Comparison of ENCODE assay signal across 36 cellular contexts in genomic region chr1:53906121-53906520, GRCh38. TPM values are rescaled to one million over a fixed set of nuclear protein-coding genes. Genes with fewer than 3 reads are reported as not detected.
"Had no signal": no experiment of that assay in that cellular context is flagged by ENCODE, and none has a peak within 500 bp of the region (broad histone marks: within the 10 kb centered on the region; RNA-seq: fewer than 3 reads in every experiment).

No MANE protein-coding gene starts in this region.

- H3K27me3 ChIP-seq: ascending aorta, cardiac muscle cell had no signal

- H3K36me3 ChIP-seq: ascending aorta, cardiac muscle cell had no signal

- H3K4me1 Mint-ChIP-seq: activated B cell treated with CpG ODN at 0.5 μM for 24 hours; activated naive CD4-positive, alpha-beta T cell treated with anti-CD3 and anti-CD28 coated beads, Interleukin-2, amount 50 U/mL, for 24 hours; central memory CD8-positive, alpha-beta T cell had no signal

- H3K9me3 Mint-ChIP-seq: activated B cell treated with CpG ODN at 0.5 μM for 24 hours; activated CD4-positive, alpha-beta memory T cell treated with anti-CD3 and anti-CD28 coated beads, Interleukin-2, amount 10 ng/mL, durations not matched to agents 7 days and 5 days; activated CD4-positive, alpha-beta T cell treated with anti-CD3 and anti-CD28 coated beads, Interleukin-2, amount 10 ng/mL, durations not matched to agents 7 days and 5 days; activated naive CD4-positive, alpha-beta T cell treated with anti-CD3 and anti-CD28 coated beads, Interleukin-2, amount 10 ng/mL, durations not matched to agents 7 days and 5 days; activated naive CD4-positive, alpha-beta T cell treated with anti-CD3 and anti-CD28 coated beads, Interleukin-2, amount 50 U/mL, for 24 hours; activated naive CD8-positive, alpha-beta T cell treated with anti-CD3 and anti-CD28 coated beads, Interleukin-2, amount 10 ng/mL, durations not matched to agents 7 days and 5 days; activated naive CD8-positive, alpha-beta T cell treated with anti-CD3 and anti-CD28 coated beads, Interleukin-2, amount 50 U/mL, for 24 hours; activated T-cell treated with anti-CD3 and anti-CD28 coated beads, Interleukin-2, amount 50 U/mL, for 24 hours; activated T-helper 2 cell treated with anti-CD3 and anti-CD28 coated beads, Interferon-gamma antibody, Interleukin-2, Interleukin-4, amounts not matched to agents 10 μg/mL and 5 μg/mL and 100 μg/mL, durations not matched to agents 14 hours and 24 hours and 36 hours; brain; central memory CD8-positive, alpha-beta T cell; T-helper 1 cell treated with Interleukin-12 subunit alpha and Interleukin-12 subunit beta and Interleukin-4 antibody, amounts not matched to agents 30 μg/mL and 1 μg/mL, for 36 hours; T-helper 2 cell treated with Interferon-gamma antibody and Interleukin-4, amounts not matched to agents 5 μg/mL and 100 μg/mL, for 36 hours had no signal

- H3K27me3 Mint-ChIP-seq: activated B cell treated with CpG ODN at 0.5 μM for 24 hours; activated CD4-positive, alpha-beta memory T cell treated with anti-CD3 and anti-CD28 coated beads, Interleukin-2, amount 10 ng/mL, durations not matched to agents 7 days and 5 days; activated CD4-positive, alpha-beta T cell treated with anti-CD3 and anti-CD28 coated beads, Interleukin-2, amount 10 ng/mL, durations not matched to agents 7 days and 5 days; activated CD8-positive, alpha-beta memory T cell treated with anti-CD3 and anti-CD28 coated beads, Interleukin-2, amount 10 ng/mL, durations not matched to agents 7 days and 5 days; activated naive CD4-positive, alpha-beta T cell treated with anti-CD3 and anti-CD28 coated beads, Interleukin-2, amount 10 ng/mL, durations not matched to agents 7 days and 5 days; activated naive CD4-positive, alpha-beta T cell treated with anti-CD3 and anti-CD28 coated beads, Interleukin-2, amount 50 U/mL, for 24 hours; activated naive CD8-positive, alpha-beta T cell; activated naive CD8-positive, alpha-beta T cell treated with anti-CD3 and anti-CD28 coated beads, Interleukin-2, amount 10 ng/mL, durations not matched to agents 7 days and 5 days; activated naive CD8-positive, alpha-beta T cell treated with anti-CD3 and anti-CD28 coated beads, Interleukin-2, amount 50 U/mL, for 24 hours; activated T-cell treated with anti-CD3 and anti-CD28 coated beads, Interleukin-2, amount 50 U/mL, for 24 hours; brain; central memory CD8-positive, alpha-beta T cell had no signal

- H3K9me3 ChIP-seq: ascending aorta had no signal

- H3K4me1 ChIP-seq: ascending aorta had no signal

- ATAC-seq: activated CD8-positive, alpha-beta memory T cell treated with anti-CD3 and anti-CD28 coated beads, Interleukin-2, amount 10 ng/mL, durations not matched to agents 7 days and 5 days; activated CD8-positive, alpha-beta T cell treated with anti-CD3 and anti-CD28 coated beads, Interleukin-2, amount 10 ng/mL, durations not matched to agents 7 days and 5 days; activated naive CD8-positive, alpha-beta T cell treated with anti-CD3 and anti-CD28 coated beads, Interleukin-2, amount 50 U/mL, for 24 hours had no signal

- H3K36me3 Mint-ChIP-seq: activated naive CD4-positive, alpha-beta T cell treated with anti-CD3 and anti-CD28 coated beads, Interleukin-2, amount 10 ng/mL, durations not matched to agents 7 days and 5 days; activated naive CD8-positive, alpha-beta T cell; brain had no signal

- H3K27ac Mint-ChIP-seq: activated B cell treated with CpG ODN at 0.5 μM for 24 hours; activated CD4-positive, alpha-beta memory T cell treated with anti-CD3 and anti-CD28 coated beads, Interleukin-2, amount 10 ng/mL, durations not matched to agents 7 days and 5 days; activated CD4-positive, alpha-beta T cell treated with anti-CD3 and anti-CD28 coated beads, Interleukin-2, amount 10 ng/mL, durations not matched to agents 7 days and 5 days; activated CD8-positive, alpha-beta memory T cell treated with anti-CD3 and anti-CD28 coated beads, Interleukin-2, amount 10 ng/mL, durations not matched to agents 7 days and 5 days; activated CD8-positive, alpha-beta T cell treated with anti-CD3 and anti-CD28 coated beads, Interleukin-2, amount 10 ng/mL, durations not matched to agents 7 days and 5 days; activated naive CD4-positive, alpha-beta T cell treated with anti-CD3 and anti-CD28 coated beads, Interleukin-2, amount 10 ng/mL, durations not matched to agents 7 days and 5 days; activated naive CD4-positive, alpha-beta T cell treated with anti-CD3 and anti-CD28 coated beads, Interleukin-2, amount 50 U/mL, for 24 hours; activated naive CD8-positive, alpha-beta T cell; activated naive CD8-positive, alpha-beta T cell treated with anti-CD3 and anti-CD28 coated beads, Interleukin-2, amount 10 ng/mL, durations not matched to agents 7 days and 5 days; activated naive CD8-positive, alpha-beta T cell treated with anti-CD3 and anti-CD28 coated beads, Interleukin-2, amount 50 U/mL, for 24 hours; activated T-cell treated with anti-CD3 and anti-CD28 coated beads, Interleukin-2, amount 50 U/mL, for 24 hours; activated T-helper 2 cell treated with anti-CD3 and anti-CD28 coated beads, Interferon-gamma antibody, Interleukin-2, Interleukin-4, amounts not matched to agents 10 μg/mL and 5 μg/mL and 100 μg/mL, durations not matched to agents 14 hours and 24 hours and 36 hours; brain; T-helper 1 cell treated with Interleukin-12 subunit alpha and Interleukin-12 subunit beta and Interleukin-4 antibody, amounts not matched to agents 30 μg/mL and 1 μg/mL, for 36 hours; T-helper 2 cell treated with Interferon-gamma antibody and Interleukin-4, amounts not matched to agents 5 μg/mL and 100 μg/mL, for 36 hours had no signal

- H3K4me3 ChIP-seq: ascending aorta, cardiac muscle cell had no signal

- H3K27ac ChIP-seq: ascending aorta, cardiac muscle cell, VCaP had no signal

- H3K4me3 Mint-ChIP-seq: activated B cell treated with CpG ODN at 0.5 μM for 24 hours; activated CD4-positive, alpha-beta memory T cell treated with anti-CD3 and anti-CD28 coated beads, Interleukin-2, amount 10 ng/mL, durations not matched to agents 7 days and 5 days; activated CD4-positive, alpha-beta T cell treated with anti-CD3 and anti-CD28 coated beads, Interleukin-2, amount 10 ng/mL, durations not matched to agents 7 days and 5 days; activated CD8-positive, alpha-beta memory T cell treated with anti-CD3 and anti-CD28 coated beads, Interleukin-2, amount 10 ng/mL, durations not matched to agents 7 days and 5 days; activated CD8-positive, alpha-beta T cell treated with anti-CD3 and anti-CD28 coated beads, Interleukin-2, amount 10 ng/mL, durations not matched to agents 7 days and 5 days; activated naive CD4-positive, alpha-beta T cell treated with anti-CD3 and anti-CD28 coated beads, Interleukin-2, amount 10 ng/mL, durations not matched to agents 7 days and 5 days; activated naive CD4-positive, alpha-beta T cell treated with anti-CD3 and anti-CD28 coated beads, Interleukin-2, amount 50 U/mL, for 24 hours; activated naive CD8-positive, alpha-beta T cell; activated naive CD8-positive, alpha-beta T cell treated with anti-CD3 and anti-CD28 coated beads, Interleukin-2, amount 10 ng/mL, durations not matched to agents 7 days and 5 days; activated naive CD8-positive, alpha-beta T cell treated with anti-CD3 and anti-CD28 coated beads, Interleukin-2, amount 50 U/mL, for 24 hours; activated T-cell treated with anti-CD3 and anti-CD28 coated beads, Interleukin-2, amount 50 U/mL, for 24 hours; brain; central memory CD8-positive, alpha-beta T cell; T-helper 1 cell treated with Interleukin-12 subunit alpha and Interleukin-12 subunit beta and Interleukin-4 antibody, amounts not matched to agents 30 μg/mL and 1 μg/mL, for 36 hours; T-helper 2 cell treated with Interferon-gamma antibody and Interleukin-4, amounts not matched to agents 5 μg/mL and 100 μg/mL, for 36 hours had no signal

- DNase-seq: activated B cell treated with CpG ODN at 0.5 μM for 24 hours; activated CD4-positive, alpha-beta memory T cell treated with anti-CD3 and anti-CD28 coated beads, Interleukin-2, amount 10 ng/mL, durations not matched to agents 7 days and 5 days; activated CD4-positive, alpha-beta T cell treated with anti-CD3 and anti-CD28 coated beads for 4 hours; activated CD4-positive, alpha-beta T cell treated with anti-CD3 and anti-CD28 coated beads, Interleukin-2, amount 10 ng/mL, durations not matched to agents 7 days and 5 days; activated CD4-positive, alpha-beta T cell treated with anti-CD3 and anti-CD28 coated beads, Interleukin-2, amount 50 U/mL, for 48 hours; activated CD4-positive, CD25-positive, alpha-beta regulatory T cell treated with anti-CD3 and anti-CD28 coated beads, Interleukin-2, amount 50 U/mL, for 72 hours; activated CD8-positive, alpha-beta memory T cell treated with anti-CD3 and anti-CD28 coated beads for 24 hours; activated CD8-positive, alpha-beta memory T cell treated with anti-CD3 and anti-CD28 coated beads, Interleukin-2, amount 10 ng/mL, durations not matched to agents 7 days and 5 days; activated CD8-positive, alpha-beta memory T cell treated with anti-CD3 and anti-CD28 coated beads, Interleukin-2, amount 50 U/mL, for 48 hours; activated CD8-positive, alpha-beta T cell treated with anti-CD3 and anti-CD28 coated beads, Interleukin-2, amount 10 ng/mL, durations not matched to agents 7 days and 5 days; activated effector memory CD4-positive, alpha-beta T cell treated with Interleukin-2 at 50 U/mL for 16 hours; activated gamma-delta T cell; activated naive CD4-positive, alpha-beta T cell treated with anti-CD3 and anti-CD28 coated beads, Interleukin-2, amount 10 ng/mL, durations not matched to agents 7 days and 5 days; activated naive CD4-positive, alpha-beta T cell treated with Interleukin-2 at 50 U/mL for 16 hours; activated naive CD8-positive, alpha-beta T cell treated with anti-CD3 and anti-CD28 coated beads, Interleukin-2, amount 10 ng/mL, durations not matched to agents 7 days and 5 days; activated naive CD8-positive, alpha-beta T cell treated with anti-CD3 and anti-CD28 coated beads, Interleukin-2, amount 50 U/mL, for 24 hours; activated T-cell treated with anti-CD3 and anti-CD28 coated beads, Interleukin-2, amount 50 U/mL, for 24 hours; activated T-cell treated with anti-CD3 and anti-CD28 coated beads, Interleukin-2, amount 50 U/mL, for 48 hours; amygdala; anterior cingulate cortex; caudate nucleus; T-helper 1 cell; T-helper 2 cell; T-helper 9 cell had no signal

RNA-seq across cellular contexts. Expression of gene DIO1, which starts 12.1 kb away (rescaled TPM):
- total RNA-seq: activated B cell treated with CpG ODN at 0.5 μM for 24 hours; activated CD4-positive, alpha-beta memory T cell treated with anti-CD3 and anti-CD28 coated beads, Interleukin-2, amount 10 ng/mL, durations not matched to agents 7 days and 5 days; activated CD4-positive, alpha-beta T cell treated with anti-CD3 and anti-CD28 coated beads, Interleukin-2, amount 10 ng/mL, durations not matched to agents 7 days and 5 days; activated CD8-positive, alpha-beta memory T cell treated with anti-CD3 and anti-CD28 coated beads, Interleukin-2, amount 10 ng/mL, durations not matched to agents 7 days and 5 days; activated CD8-positive, alpha-beta T cell treated with anti-CD3 and anti-CD28 coated beads, Interleukin-2, amount 10 ng/mL, durations not matched to agents 7 days and 5 days; activated naive CD8-positive, alpha-beta T cell treated with anti-CD3 and anti-CD28 coated beads, Interleukin-2, amount 10 ng/mL, durations not matched to agents 7 days and 5 days; activated T-helper 2 cell treated with anti-CD3 and anti-CD28 coated beads, Interferon-gamma antibody, Interleukin-2, Interleukin-4, amounts not matched to agents 10 μg/mL and 5 μg/mL and 100 μg/mL, durations not matched to agents 14 hours and 24 hours and 36 hours; ascending aorta; bronchial epithelial cell; cardiac muscle cell had no signal
- polyA plus RNA-seq: adipose tissue, cardiac muscle cell had no signal

RNA-seq across cellular contexts. Expression of gene IFT25, which starts 39.4 kb away (rescaled TPM):
- total RNA-seq: ascending aorta had no signal
